In genomic region chr9:104836767-104837166, GRCh38 we compare ENCODE assay signal across 15 cellular contexts.
A peak's percentile ranks its signal among the peaks of the same experiment; 100 is the strongest.
DNase-seq lines count a peak whose midpoint lies in the region; ATAC-seq and TF ChIP-seq lines count a peak whose summit lies in the region.
"Had no signal": no experiment of that assay in that cellular context is flagged by ENCODE, and none has a peak within 500 bp of the region (broad histone marks: within the 10 kb centered on the region; RNA-seq: fewer than 3 reads in every experiment).

No MANE protein-coding gene starts in this region.

- peaks cover 25% of the 10 kb centered on the region for H3K4me1 ChIP-seq in cardiac muscle cell (ENCODE audit: low read depth)
- peaks cover 11 to 24% (median 19%) of the 10 kb centered on the region in 4 donors for H3K4me1 ChIP-seq in upper lobe of left lung
- H3K4me1 ChIP-seq: Caco-2 had no signal

- no peaks in the 10 kb centered on the region for H3K27me3 Mint-ChIP-seq in dendritic cell treated with granulocyte-macrophage colony-stimulating factor and Interleukin-4, amounts not matched to agents 40 ng/mL and 50 ng/mL, for 4 days

- peaks cover 94% of the 10 kb centered on the region for H3K36me3 Mint-ChIP-seq in dendritic cell treated with granulocyte-macrophage colony-stimulating factor and Interleukin-4, amounts not matched to agents 40 ng/mL and 50 ng/mL, for 4 days (ENCODE audit: low read depth)

- peaks cover 46% of the 10 kb centered on the region for H3K4me1 Mint-ChIP-seq in dendritic cell treated with granulocyte-macrophage colony-stimulating factor and Interleukin-4, amounts not matched to agents 40 ng/mL and 50 ng/mL, for 4 days (ENCODE audit: low read depth)

- TF ChIP-seq POLR2A in upper lobe of left lung (IDR thresholded peaks at IDR 0.05), result no peak

- H3K4me3 ChIP-seq in cardiac muscle cell (no peak overlapping the region), upper lobe of left lung (no peak overlapping the region)
- H3K4me3 ChIP-seq: Peyer's patch had no signal

- peak in 1 of 2 donors; percentile 32 for DNase-seq in cardiac muscle cell (ENCODE audit: low read depth in 1 of 2, low spot score in 1 of 2)
- no peak for DNase-seq in left cardiac atrium
- peak; percentile 54 for DNase-seq in mucosa of gallbladder (ENCODE audit: low spot score)
- DNase-seq in upper lobe of left lung, result no peak
- DNase-seq in NCI-H82 treated with DMSO at 0.1 percent for 48 hours (lab: John Stamatoyannopoulos, UW; ENCODE audit: unreplicated experiment), result no peak
- no peak for DNase-seq in NCI-H446 (lab: John Stamatoyannopoulos, UW)
- DNase-seq: Caco-2, HCEC 1CT, NCI-H1694, NCI-H446 treated with DMSO at 0.1 percent for 48 hours, Peyer's patch, SIG-M5 had no signal

- intact Hi-C loops in left cardiac atrium (cut with DNase I), result no loop called here
- intact Hi-C loops in dendritic cell treated with granulocyte-macrophage colony-stimulating factor and Interleukin-4, amounts not matched to agents 40 ng/mL and 50 ng/mL, for 4 days (cut with micrococcal nuclease), result no loop called here

- peak overlapping the region; percentile 73 for H3K27ac Mint-ChIP-seq in dendritic cell treated with granulocyte-macrophage colony-stimulating factor and Interleukin-4, amounts not matched to agents 40 ng/mL and 50 ng/mL, for 4 days

- H3K4me3 Mint-ChIP-seq in dendritic cell treated with granulocyte-macrophage colony-stimulating factor and Interleukin-4, amounts not matched to agents 40 ng/mL and 50 ng/mL, for 4 days, result no peak overlapping the region
- H3K4me3 Mint-ChIP-seq: CD14-positive monocyte had no signal

- no peaks in the 10 kb centered on the region for H3K9me3 Mint-ChIP-seq in dendritic cell treated with granulocyte-macrophage colony-stimulating factor and Interleukin-4, amounts not matched to agents 40 ng/mL and 50 ng/mL, for 4 days

- H3K27me3 ChIP-seq in cardiac muscle cell (no peaks in the 10 kb centered on the region), upper lobe of left lung (no peaks in the 10 kb centered on the region)
- H3K27me3 ChIP-seq: Peyer's patch had no signal

- TF ChIP-seq CTCF in cardiac muscle cell (IDR thresholded peaks at IDR 0.05; ENCODE audit: low read depth, low read length), result no peak
- TF ChIP-seq CTCF in upper lobe of left lung (IDR thresholded peaks at IDR 0.05), result no peak

- ATAC-seq in left cardiac atrium, result no peak
- ATAC-seq in upper lobe of left lung (ENCODE audit: low FRiP score in 2 of 2), result no peak
- no peak for ATAC-seq in HG03196 (IDR thresholded peaks at IDR 0.05; ENCODE audit: unreplicated experiment)

- WGBS in upper lobe of left lung, 2 donors, result 74 to 90% methylated on average over 4 of the region's 4 CpGs

- TF ChIP-seq EP300 in upper lobe of left lung (IDR thresholded peaks at IDR 0.05), result no peak

- H3K27ac ChIP-seq in cardiac muscle cell (peak overlapping the region; percentile 64), upper lobe of left lung (peak overlapping the region in 3 of 4 donors; percentile 9 to 39 (median 23))
- H3K27ac ChIP-seq: Peyer's patch had no signal

- H3K9me3 ChIP-seq in cardiac muscle cell (ENCODE audit: low read depth) (no peaks in the 10 kb centered on the region), upper lobe of left lung (no peaks in the 10 kb centered on the region)
- H3K9me3 ChIP-seq: Caco-2, Peyer's patch had no signal

- peaks cover 7% of the 10 kb centered on the region for H3K36me3 ChIP-seq in cardiac muscle cell
- peaks cover 19 to 55% (median 41%) of the 10 kb centered on the region in 4 donors for H3K36me3 ChIP-seq in upper lobe of left lung
